Comparison of ENCODE assay signal across 1 cellular context in the genomic region with DNA sequence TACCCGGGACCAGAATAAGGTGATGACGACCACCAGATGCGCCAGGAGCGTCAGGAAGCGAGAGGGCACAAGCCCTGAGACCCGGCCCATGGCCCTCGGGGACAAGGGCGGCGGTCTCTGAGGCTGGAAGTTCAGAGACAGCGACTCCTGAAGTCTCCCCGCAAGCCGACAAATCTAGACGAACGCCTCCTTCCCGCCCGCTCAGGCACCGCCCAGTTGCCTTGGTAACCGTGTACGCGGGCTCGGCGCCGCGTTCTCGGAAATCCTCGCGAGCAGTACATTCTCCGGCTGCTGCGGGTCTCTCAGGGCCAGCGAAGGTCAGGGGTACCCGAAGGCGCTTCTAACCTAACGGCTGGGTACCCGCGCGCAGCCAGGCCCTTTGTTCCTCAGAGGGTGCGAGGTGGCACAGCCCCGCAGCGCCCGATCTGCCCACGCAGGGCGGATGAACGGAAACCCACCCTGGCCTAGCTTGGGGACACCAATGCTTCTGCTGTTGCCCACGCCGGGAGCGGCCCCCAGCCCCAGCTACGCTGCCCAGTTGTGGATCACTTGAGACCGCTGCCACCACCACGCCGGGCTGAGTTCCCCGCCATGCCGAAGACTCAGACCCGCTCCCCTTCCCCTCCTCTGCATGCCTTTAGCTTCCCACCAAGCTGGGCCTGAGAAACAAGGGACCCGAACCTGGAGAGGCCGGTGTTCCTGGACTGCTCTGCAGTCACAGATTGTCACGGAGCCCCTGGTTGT.
A peak's percentile ranks its signal among the peaks of the same experiment; 100 is the strongest.
TF ChIP-seq lines count a peak whose summit lies in the region.

A gene (minus strand): TSS at position 184 of the 744 bp plus-strand sequence. CDS start 94 bp downstream, at position 90.

TF ChIP-seq in A549, 52 proteins besides CTCF, POLR2A, EP300 and RAD21 (continued from another document):
- TF ChIP-seq, protein P1, sequence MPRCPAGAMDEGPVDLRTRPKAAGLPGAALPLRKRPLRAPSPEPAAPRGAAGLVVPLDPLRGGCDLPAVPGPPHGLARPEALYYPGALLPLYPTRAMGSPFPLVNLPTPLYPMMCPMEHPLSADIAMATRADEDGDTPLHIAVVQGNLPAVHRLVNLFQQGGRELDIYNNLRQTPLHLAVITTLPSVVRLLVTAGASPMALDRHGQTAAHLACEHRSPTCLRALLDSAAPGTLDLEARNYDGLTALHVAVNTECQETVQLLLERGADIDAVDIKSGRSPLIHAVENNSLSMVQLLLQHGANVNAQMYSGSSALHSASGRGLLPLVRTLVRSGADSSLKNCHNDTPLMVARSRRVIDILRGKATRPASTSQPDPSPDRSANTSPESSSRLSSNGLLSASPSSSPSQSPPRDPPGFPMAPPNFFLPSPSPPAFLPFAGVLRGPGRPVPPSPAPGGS (IDR thresholded peaks at IDR 0.05): peak; percentile 85; the same call in 2 of the 3 replicates
- TF ChIP-seq MYC (IDR thresholded peaks at IDR 0.05; ENCODE audit: borderline replicate concordance, low read length) (no peak), NR3C1 (IDR thresholded peaks at IDR 0.05) (no peak), TFCP2L1 (CRISPR knock-in tag; IDR thresholded peaks at IDR 0.05) (peak; percentile 80), RFX5 (IDR thresholded peaks at IDR 0.05) (0 out of 2 replicates have a peak, but pooled peaks have one; percentile 54), HOXB5 (CRISPR knock-in tag; IDR thresholded peaks at IDR 0.05) (no peak), ZC3H11A (IDR thresholded peaks at IDR 0.05) (no peak), TP53 (CRISPR knock-in tag; IDR thresholded peaks at IDR 0.05) (no peak), ZFP36 (IDR thresholded peaks at IDR 0.05; ENCODE audit: borderline replicate concordance, partially characterized antibody) (no peak), SMC3 (IDR thresholded peaks at IDR 0.05) (no peak), HEYL (CRISPR knock-in tag; IDR thresholded peaks at IDR 0.05) (no peak), EHMT2 (IDR thresholded peaks at IDR 0.05; ENCODE audit: low read depth) (no peak), JUN (IDR thresholded peaks at IDR 0.05) (peak; percentile 46 to 77; a peak in 3 of 5 replicates), FOSB (CRISPR knock-in tag; IDR thresholded peaks at IDR 0.05) (no peak), KDM1A (IDR thresholded peaks at IDR 0.05; ENCODE audit: low read depth) (no peak), CHD4 (IDR thresholded peaks at IDR 0.05; ENCODE audit: borderline replicate concordance) (no peak), ZSCAN20 (CRISPR knock-in tag; IDR thresholded peaks at IDR 0.05) (no peak), RARB (CRISPR knock-in tag; IDR thresholded peaks at IDR 0.05) (no peak), EHF (CRISPR knock-in tag; IDR thresholded peaks at IDR 0.05) (no peak), NFE2L2 (conservative IDR thresholded peaks at IDR 0.05; ENCODE audit: low read length) (no peak), HDAC2 (IDR thresholded peaks at IDR 0.05) (no peak), PHF8 (IDR thresholded peaks at IDR 0.05; ENCODE audit: borderline replicate concordance, low read depth) (0 out of 2 replicates have a peak, but pooled peaks have one; percentile 27), NPAS2 (CRISPR knock-in tag; IDR thresholded peaks at IDR 0.05; ENCODE audit: borderline replicate concordance) (no peak), CEBPB (IDR thresholded peaks at IDR 0.05) (no peak), HOXA7 (CRISPR knock-in tag; IDR thresholded peaks at IDR 0.05) (no peak), POLR2AphosphoS2 (conservative IDR thresholded peaks at IDR 0.05; ENCODE audit: low read length) (no peak), KDM5A (IDR thresholded peaks at IDR 0.05) (no peak), FOSL2 (IDR thresholded peaks at IDR 0.05) (no peak), FOSL2 (CRISPR knock-in tag; IDR thresholded peaks at IDR 0.05) (no peak), RCOR1 (IDR thresholded peaks at IDR 0.05; ENCODE audit: low read depth, low read length) (no peak), CBX2 (IDR thresholded peaks at IDR 0.05; ENCODE audit: borderline replicate concordance, low read depth) (no peak), BHLHE40 (IDR thresholded peaks at IDR 0.05; ENCODE audit: low read depth, low read length) (no peak), SREBF2 (IDR thresholded peaks at IDR 0.05) (no peak), RNF2 (IDR thresholded peaks at IDR 0.05; ENCODE audit: borderline replicate concordance, low read depth) (no peak), GATA3 (IDR thresholded peaks at IDR 0.05; ENCODE audit: borderline replicate concordance) (no peak; the same call in 1 of the 2 replicates), JUNB (IDR thresholded peaks at IDR 0.05) (no peak)
- TF ChIP-seq, protein P2, sequence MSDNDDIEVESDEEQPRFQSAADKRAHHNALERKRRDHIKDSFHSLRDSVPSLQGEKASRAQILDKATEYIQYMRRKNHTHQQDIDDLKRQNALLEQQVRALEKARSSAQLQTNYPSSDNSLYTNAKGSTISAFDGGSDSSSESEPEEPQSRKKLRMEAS (IDR thresholded peaks at IDR 0.05): peak; percentile 77
- TF ChIP-seq, protein P3, sequence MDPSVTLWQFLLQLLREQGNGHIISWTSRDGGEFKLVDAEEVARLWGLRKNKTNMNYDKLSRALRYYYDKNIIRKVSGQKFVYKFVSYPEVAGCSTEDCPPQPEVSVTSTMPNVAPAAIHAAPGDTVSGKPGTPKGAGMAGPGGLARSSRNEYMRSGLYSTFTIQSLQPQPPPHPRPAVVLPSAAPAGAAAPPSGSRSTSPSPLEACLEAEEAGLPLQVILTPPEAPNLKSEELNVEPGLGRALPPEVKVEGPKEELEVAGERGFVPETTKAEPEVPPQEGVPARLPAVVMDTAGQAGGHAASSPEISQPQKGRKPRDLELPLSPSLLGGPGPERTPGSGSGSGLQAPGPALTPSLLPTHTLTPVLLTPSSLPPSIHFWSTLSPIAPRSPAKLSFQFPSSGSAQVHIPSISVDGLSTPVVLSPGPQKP (IDR thresholded peaks at IDR 0.05; ENCODE audit: low read depth, low read length): no peak
- TF ChIP-seq, protein P4, sequence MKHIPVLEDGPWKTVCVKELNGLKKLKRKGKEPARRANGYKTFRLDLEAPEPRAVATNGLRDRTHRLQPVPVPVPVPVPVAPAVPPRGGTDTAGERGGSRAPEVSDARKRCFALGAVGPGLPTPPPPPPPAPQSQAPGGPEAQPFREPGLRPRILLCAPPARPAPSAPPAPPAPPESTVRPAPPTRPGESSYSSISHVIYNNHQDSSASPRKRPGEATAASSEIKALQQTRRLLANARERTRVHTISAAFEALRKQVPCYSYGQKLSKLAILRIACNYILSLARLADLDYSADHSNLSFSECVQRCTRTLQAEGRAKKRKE (CRISPR knock-in tag; IDR thresholded peaks at IDR 0.05; ENCODE audit: low read depth): no peak
- TF ChIP-seq, protein P5, sequence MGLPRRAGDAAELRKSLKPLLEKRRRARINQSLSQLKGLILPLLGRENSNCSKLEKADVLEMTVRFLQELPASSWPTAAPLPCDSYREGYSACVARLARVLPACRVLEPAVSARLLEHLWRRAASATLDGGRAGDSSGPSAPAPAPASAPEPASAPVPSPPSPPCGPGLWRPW (IDR thresholded peaks at IDR 0.05): no peak
- TF ChIP-seq, protein P6, sequence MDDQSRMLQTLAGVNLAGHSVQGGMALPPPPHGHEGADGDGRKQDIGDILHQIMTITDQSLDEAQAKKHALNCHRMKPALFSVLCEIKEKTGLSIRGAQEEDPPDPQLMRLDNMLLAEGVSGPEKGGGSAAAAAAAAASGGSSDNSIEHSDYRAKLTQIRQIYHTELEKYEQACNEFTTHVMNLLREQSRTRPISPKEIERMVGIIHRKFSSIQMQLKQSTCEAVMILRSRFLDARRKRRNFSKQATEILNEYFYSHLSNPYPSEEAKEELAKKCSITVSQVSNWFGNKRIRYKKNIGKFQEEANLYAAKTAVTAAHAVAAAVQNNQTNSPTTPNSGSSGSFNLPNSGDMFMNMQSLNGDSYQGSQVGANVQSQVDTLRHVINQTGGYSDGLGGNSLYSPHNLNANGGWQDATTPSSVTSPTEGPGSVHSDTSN (IDR thresholded peaks at IDR 0.05): no peak
- TF ChIP-seq, protein P7, sequence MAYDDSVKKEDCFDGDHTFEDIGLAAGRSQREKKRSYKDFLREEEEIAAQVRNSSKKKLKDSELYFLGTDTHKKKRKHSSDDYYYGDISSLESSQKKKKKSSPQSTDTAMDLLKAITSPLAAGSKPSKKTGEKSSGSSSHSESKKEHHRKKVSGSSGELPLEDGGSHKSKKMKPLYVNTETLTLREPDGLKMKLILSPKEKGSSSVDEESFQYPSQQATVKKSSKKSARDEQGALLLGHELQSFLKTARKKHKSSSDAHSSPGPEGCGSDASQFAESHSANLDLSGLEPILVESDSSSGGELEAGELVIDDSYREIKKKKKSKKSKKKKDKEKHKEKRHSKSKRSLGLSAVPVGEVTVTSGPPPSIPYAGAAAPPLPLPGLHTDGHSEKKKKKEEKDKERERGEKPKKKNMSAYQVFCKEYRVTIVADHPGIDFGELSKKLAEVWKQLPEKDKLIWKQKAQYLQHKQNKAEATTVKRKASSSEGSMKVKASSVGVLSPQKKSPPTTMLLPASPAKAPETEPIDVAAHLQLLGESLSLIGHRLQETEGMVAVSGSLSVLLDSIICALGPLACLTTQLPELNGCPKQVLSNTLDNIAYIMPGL (CRISPR knock-in tag; IDR thresholded peaks at IDR 0.05; ENCODE audit: borderline replicate concordance): no peak
TF ChIP-seq in A549: peak in this region for 10.
